In the genomic region with DNA sequence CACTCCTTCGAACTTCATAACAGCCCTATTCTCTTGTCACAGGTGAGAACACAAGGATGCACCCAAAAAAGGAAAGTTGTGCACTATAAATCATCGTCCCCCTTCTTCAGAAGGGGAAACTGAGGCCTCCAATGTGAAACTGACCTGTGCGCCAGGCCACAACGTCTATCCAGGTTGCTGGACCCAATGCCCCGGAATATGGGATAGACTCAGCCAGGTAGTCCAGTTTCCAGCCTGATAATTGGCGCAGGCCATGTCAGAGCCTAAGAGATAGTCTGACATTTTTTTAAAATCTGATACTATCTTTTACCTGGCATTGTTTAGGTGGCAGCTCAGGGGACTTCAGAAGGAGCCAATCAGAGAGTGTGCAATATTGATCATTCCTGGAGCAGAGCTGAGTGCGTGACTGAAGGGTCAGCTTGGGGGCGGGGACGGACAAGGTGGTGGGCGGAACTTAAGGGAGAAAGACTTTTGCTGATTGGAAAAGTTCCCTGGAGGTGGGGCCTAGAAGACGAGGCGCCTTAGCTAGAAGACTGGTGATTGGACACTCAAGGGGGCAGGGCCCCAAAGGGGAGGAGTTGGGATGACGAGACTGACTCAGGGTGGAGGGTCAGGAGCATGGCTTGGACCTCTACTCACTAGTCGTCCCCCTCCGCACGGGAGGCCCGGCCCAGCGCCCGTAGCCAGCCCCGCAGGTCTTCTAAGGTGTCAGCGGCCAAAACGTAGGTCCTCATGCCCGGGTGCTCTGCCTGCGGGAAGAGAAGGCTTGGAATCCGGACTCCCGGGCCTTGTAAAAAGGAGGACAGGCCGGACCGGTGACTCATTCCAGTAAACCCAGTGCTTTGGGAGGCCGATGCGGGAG, we compare ENCODE assay signal across 1 cellular context.
TF ChIP-seq lines count a peak whose summit lies in the region.

No MANE protein-coding gene starts in this region.

TF ChIP-seq in K562, 482 proteins besides CTCF, POLR2A, EP300 and RAD21 (continued from another document and continues in another):
- TF ChIP-seq, protein P1, sequence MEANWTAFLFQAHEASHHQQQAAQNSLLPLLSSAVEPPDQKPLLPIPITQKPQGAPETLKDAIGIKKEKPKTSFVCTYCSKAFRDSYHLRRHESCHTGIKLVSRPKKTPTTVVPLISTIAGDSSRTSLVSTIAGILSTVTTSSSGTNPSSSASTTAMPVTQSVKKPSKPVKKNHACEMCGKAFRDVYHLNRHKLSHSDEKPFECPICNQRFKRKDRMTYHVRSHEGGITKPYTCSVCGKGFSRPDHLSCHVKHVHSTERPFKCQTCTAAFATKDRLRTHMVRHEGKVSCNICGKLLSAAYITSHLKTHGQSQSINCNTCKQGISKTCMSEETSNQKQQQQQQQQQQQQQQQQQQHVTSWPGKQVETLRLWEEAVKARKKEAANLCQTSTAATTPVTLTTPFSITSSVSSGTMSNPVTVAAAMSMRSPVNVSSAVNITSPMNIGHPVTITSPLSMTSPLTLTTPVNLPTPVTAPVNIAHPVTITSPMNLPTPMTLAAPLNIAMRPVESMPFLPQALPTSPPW (CRISPR knock-in tag; IDR thresholded peaks at IDR 0.05) = 0 out of 2 replicates have a peak, but pooled peaks have one; percentile 6
- no peak for TF ChIP-seq PHTF2 (CRISPR knock-in tag; IDR thresholded peaks at IDR 0.05)
- no peak for TF ChIP-seq ZFPM2 (CRISPR knock-in tag; IDR thresholded peaks at IDR 0.05)
- TF ChIP-seq MYC (IDR thresholded peaks at IDR 0.05; ENCODE audit: low read depth, low read length) = 0 out of 2 replicates have a peak, but pooled peaks have one; percentile 37
- no peak for TF ChIP-seq MYC (CRISPR knock-in tag; IDR thresholded peaks at IDR 0.05; ENCODE audit: borderline replicate concordance, low read depth)
- no peak for TF ChIP-seq MEF2A (IDR thresholded peaks at IDR 0.05; ENCODE audit: control insufficient read depth, low read depth, low read length)
- TF ChIP-seq, protein P2, sequence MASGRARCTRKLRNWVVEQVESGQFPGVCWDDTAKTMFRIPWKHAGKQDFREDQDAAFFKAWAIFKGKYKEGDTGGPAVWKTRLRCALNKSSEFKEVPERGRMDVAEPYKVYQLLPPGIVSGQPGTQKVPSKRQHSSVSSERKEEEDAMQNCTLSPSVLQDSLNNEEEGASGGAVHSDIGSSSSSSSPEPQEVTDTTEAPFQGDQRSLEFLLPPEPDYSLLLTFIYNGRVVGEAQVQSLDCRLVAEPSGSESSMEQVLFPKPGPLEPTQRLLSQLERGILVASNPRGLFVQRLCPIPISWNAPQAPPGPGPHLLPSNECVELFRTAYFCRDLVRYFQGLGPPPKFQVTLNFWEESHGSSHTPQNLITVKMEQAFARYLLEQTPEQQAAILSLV (tag; IDR thresholded peaks at IDR 0.05) = no peak
- TF ChIP-seq PRMT5 (CRISPR knock-in tag; IDR thresholded peaks at IDR 0.05) = no peak
- TF ChIP-seq ZNF445 (CRISPR knock-in tag; IDR thresholded peaks at IDR 0.05; ENCODE audit: low read depth) = no peak
- TF ChIP-seq, protein P3, sequence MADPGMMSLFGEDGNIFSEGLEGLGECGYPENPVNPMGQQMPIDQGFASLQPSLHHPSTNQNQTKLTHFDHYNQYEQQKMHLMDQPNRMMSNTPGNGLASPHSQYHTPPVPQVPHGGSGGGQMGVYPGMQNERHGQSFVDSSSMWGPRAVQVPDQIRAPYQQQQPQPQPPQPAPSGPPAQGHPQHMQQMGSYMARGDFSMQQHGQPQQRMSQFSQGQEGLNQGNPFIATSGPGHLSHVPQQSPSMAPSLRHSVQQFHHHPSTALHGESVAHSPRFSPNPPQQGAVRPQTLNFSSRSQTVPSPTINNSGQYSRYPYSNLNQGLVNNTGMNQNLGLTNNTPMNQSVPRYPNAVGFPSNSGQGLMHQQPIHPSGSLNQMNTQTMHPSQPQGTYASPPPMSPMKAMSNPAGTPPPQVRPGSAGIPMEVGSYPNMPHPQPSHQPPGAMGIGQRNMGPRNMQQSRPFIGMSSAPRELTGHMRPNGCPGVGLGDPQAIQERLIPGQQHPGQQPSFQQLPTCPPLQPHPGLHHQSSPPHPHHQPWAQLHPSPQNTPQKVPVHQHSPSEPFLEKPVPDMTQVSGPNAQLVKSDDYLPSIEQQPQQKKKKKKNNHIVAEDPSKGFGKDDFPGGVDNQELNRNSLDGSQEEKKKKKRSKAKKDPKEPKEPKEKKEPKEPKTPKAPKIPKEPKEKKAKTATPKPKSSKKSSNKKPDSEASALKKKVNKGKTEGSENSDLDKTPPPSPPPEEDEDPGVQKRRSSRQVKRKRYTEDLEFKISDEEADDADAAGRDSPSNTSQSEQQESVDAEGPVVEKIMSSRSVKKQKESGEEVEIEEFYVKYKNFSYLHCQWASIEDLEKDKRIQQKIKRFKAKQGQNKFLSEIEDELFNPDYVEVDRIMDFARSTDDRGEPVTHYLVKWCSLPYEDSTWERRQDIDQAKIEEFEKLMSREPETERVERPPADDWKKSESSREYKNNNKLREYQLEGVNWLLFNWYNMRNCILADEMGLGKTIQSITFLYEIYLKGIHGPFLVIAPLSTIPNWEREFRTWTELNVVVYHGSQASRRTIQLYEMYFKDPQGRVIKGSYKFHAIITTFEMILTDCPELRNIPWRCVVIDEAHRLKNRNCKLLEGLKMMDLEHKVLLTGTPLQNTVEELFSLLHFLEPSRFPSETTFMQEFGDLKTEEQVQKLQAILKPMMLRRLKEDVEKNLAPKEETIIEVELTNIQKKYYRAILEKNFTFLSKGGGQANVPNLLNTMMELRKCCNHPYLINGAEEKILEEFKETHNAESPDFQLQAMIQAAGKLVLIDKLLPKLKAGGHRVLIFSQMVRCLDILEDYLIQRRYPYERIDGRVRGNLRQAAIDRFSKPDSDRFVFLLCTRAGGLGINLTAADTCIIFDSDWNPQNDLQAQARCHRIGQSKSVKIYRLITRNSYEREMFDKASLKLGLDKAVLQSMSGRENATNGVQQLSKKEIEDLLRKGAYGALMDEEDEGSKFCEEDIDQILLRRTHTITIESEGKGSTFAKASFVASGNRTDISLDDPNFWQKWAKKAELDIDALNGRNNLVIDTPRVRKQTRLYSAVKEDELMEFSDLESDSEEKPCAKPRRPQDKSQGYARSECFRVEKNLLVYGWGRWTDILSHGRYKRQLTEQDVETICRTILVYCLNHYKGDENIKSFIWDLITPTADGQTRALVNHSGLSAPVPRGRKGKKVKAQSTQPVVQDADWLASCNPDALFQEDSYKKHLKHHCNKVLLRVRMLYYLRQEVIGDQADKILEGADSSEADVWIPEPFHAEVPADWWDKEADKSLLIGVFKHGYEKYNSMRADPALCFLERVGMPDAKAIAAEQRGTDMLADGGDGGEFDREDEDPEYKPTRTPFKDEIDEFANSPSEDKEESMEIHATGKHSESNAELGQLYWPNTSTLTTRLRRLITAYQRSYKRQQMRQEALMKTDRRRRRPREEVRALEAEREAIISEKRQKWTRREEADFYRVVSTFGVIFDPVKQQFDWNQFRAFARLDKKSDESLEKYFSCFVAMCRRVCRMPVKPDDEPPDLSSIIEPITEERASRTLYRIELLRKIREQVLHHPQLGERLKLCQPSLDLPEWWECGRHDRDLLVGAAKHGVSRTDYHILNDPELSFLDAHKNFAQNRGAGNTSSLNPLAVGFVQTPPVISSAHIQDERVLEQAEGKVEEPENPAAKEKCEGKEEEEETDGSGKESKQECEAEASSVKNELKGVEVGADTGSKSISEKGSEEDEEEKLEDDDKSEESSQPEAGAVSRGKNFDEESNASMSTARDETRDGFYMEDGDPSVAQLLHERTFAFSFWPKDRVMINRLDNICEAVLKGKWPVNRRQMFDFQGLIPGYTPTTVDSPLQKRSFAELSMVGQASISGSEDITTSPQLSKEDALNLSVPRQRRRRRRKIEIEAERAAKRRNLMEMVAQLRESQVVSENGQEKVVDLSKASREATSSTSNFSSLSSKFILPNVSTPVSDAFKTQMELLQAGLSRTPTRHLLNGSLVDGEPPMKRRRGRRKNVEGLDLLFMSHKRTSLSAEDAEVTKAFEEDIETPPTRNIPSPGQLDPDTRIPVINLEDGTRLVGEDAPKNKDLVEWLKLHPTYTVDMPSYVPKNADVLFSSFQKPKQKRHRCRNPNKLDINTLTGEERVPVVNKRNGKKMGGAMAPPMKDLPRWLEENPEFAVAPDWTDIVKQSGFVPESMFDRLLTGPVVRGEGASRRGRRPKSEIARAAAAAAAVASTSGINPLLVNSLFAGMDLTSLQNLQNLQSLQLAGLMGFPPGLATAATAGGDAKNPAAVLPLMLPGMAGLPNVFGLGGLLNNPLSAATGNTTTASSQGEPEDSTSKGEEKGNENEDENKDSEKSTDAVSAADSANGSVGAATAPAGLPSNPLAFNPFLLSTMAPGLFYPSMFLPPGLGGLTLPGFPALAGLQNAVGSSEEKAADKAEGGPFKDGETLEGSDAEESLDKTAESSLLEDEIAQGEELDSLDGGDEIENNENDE (IDR thresholded peaks at IDR 0.05; ENCODE audit: low read depth, low read length) = no peak
- TF ChIP-seq, protein P4, sequence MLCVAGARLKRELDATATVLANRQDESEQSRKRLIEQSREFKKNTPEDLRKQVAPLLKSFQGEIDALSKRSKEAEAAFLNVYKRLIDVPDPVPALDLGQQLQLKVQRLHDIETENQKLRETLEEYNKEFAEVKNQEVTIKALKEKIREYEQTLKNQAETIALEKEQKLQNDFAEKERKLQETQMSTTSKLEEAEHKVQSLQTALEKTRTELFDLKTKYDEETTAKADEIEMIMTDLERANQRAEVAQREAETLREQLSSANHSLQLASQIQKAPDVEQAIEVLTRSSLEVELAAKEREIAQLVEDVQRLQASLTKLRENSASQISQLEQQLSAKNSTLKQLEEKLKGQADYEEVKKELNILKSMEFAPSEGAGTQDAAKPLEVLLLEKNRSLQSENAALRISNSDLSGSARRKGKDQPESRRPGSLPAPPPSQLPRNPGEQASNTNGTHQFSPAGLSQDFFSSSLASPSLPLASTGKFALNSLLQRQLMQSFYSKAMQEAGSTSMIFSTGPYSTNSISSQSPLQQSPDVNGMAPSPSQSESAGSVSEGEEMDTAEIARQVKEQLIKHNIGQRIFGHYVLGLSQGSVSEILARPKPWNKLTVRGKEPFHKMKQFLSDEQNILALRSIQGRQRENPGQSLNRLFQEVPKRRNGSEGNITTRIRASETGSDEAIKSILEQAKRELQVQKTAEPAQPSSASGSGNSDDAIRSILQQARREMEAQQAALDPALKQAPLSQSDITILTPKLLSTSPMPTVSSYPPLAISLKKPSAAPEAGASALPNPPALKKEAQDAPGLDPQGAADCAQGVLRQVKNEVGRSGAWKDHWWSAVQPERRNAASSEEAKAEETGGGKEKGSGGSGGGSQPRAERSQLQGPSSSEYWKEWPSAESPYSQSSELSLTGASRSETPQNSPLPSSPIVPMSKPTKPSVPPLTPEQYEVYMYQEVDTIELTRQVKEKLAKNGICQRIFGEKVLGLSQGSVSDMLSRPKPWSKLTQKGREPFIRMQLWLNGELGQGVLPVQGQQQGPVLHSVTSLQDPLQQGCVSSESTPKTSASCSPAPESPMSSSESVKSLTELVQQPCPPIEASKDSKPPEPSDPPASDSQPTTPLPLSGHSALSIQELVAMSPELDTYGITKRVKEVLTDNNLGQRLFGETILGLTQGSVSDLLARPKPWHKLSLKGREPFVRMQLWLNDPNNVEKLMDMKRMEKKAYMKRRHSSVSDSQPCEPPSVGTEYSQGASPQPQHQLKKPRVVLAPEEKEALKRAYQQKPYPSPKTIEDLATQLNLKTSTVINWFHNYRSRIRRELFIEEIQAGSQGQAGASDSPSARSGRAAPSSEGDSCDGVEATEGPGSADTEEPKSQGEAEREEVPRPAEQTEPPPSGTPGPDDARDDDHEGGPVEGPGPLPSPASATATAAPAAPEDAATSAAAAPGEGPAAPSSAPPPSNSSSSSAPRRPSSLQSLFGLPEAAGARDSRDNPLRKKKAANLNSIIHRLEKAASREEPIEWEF (CRISPR knock-in tag; IDR thresholded peaks at IDR 0.05) = no peak
- no peak for TF ChIP-seq CBFA2T3 (IDR thresholded peaks at IDR 0.05)
- TF ChIP-seq, protein P5, sequence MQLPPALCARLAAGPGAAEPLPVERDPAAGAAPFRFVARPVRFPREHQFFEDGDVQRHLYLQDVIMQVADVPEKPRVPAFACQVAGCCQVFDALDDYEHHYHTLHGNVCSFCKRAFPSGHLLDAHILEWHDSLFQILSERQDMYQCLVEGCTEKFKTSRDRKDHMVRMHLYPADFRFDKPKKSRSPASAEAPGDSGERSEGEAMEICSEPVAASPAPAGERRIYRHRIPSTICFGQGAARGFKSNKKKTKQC (CRISPR knock-in tag; IDR thresholded peaks at IDR 0.05) = no peak
- TF ChIP-seq, protein P6, sequence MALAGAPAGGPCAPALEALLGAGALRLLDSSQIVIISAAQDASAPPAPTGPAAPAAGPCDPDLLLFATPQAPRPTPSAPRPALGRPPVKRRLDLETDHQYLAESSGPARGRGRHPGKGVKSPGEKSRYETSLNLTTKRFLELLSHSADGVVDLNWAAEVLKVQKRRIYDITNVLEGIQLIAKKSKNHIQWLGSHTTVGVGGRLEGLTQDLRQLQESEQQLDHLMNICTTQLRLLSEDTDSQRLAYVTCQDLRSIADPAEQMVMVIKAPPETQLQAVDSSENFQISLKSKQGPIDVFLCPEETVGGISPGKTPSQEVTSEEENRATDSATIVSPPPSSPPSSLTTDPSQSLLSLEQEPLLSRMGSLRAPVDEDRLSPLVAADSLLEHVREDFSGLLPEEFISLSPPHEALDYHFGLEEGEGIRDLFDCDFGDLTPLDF (CRISPR knock-in tag; IDR thresholded peaks at IDR 0.05) = no peak
- 0 out of 2 replicates have a peak, but pooled peaks have one; percentile 4 for TF ChIP-seq LCOR (CRISPR knock-in tag; IDR thresholded peaks at IDR 0.05)
- no peak for TF ChIP-seq ZBTB17 (CRISPR knock-in tag; IDR thresholded peaks at IDR 0.05)
- TF ChIP-seq, protein P7, sequence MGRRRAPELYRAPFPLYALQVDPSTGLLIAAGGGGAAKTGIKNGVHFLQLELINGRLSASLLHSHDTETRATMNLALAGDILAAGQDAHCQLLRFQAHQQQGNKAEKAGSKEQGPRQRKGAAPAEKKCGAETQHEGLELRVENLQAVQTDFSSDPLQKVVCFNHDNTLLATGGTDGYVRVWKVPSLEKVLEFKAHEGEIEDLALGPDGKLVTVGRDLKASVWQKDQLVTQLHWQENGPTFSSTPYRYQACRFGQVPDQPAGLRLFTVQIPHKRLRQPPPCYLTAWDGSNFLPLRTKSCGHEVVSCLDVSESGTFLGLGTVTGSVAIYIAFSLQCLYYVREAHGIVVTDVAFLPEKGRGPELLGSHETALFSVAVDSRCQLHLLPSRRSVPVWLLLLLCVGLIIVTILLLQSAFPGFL (CRISPR knock-in tag; IDR thresholded peaks at IDR 0.05) = peak; percentile 95
- TF ChIP-seq CCAR2 (IDR thresholded peaks at IDR 0.05; ENCODE audit: low read depth, low read length) = no peak
- no peak for TF ChIP-seq PCBP2 (IDR thresholded peaks at IDR 0.05; ENCODE audit: low read depth, low read length, poor library complexity, severe bottlenecking)
- TF ChIP-seq FOXK1 (CRISPR knock-in tag; IDR thresholded peaks at IDR 0.05; ENCODE audit: borderline replicate concordance) = no peak
- TF ChIP-seq CREBBP (IDR thresholded peaks at IDR 0.05; ENCODE audit: low read depth, low read length) = no peak
- no peak for TF ChIP-seq HSF4 (CRISPR knock-in tag; IDR thresholded peaks at IDR 0.05; ENCODE audit: borderline replicate concordance)
- no peak for TF ChIP-seq TAL1 (IDR thresholded peaks at IDR 0.05)
- 0 out of 2 replicates have a peak, but pooled peaks have one; percentile 10 for TF ChIP-seq ARID1B (IDR thresholded peaks at IDR 0.05)
- TF ChIP-seq, protein P8, sequence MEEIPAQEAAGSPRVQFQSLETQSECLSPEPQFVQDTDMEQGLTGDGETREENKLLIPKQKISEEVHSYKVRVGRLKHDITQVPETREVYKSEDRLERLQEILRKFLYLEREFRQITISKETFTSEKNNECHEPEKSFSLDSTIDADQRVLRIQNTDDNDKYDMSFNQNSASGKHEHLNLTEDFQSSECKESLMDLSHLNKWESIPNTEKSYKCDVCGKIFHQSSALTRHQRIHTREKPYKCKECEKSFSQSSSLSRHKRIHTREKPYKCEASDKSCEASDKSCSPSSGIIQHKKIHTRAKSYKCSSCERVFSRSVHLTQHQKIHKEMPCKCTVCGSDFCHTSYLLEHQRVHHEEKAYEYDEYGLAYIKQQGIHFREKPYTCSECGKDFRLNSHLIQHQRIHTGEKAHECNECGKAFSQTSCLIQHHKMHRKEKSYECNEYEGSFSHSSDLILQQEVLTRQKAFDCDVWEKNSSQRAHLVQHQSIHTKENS (CRISPR knock-in tag; IDR thresholded peaks at IDR 0.05) = no peak
- no peak for TF ChIP-seq ZNF668 (CRISPR knock-in tag; IDR thresholded peaks at IDR 0.05)
- TF ChIP-seq ZNF408 (CRISPR knock-in tag; IDR thresholded peaks at IDR 0.05; ENCODE audit: low read depth) = no peak
